ENCODE assay signal across 17 cellular contexts in the genomic region with DNA sequence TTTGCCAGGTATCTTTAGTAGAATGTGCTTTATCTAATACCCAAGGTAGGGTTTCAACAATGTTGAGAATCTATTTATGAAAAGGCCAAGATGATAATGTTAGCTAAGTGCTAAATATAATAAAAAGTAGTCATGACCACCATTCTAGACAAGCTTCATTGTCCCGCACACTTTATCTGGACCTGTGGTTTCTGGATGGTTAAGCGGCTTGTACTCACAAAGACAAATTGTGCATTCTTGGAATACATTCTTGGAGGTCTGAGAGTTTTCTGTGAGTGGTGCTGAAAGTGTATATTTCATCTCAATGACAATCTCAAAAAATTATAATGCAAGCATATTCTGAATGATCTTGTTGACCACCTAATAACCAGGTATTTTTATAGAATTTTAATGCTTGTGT.
DNase-seq lines count a peak whose midpoint lies in the region; ATAC-seq and TF ChIP-seq lines count a peak whose summit lies in the region.
"Had no signal": no experiment of that assay in that cellular context is flagged by ENCODE, and none has a peak within 500 bp of the region (broad histone marks: within the 10 kb centered on the region; RNA-seq: fewer than 3 reads in every experiment).

No MANE protein-coding gene starts in this region.

- H3K36me3 ChIP-seq in SK-N-SH (replicated peaks in 1 of 2; ENCODE audit: control insufficient read depth in 1 of 2, insufficient read depth in 2 of 2, low read length in 1 of 2), result no peaks in the 10 kb centered on the region
- H3K36me3 ChIP-seq in brain microvascular endothelial cell (replicated peaks), result no peaks in the 10 kb centered on the region
- H3K36me3 ChIP-seq: BE2C had no signal

- POLR2A ChIA-PET in SK-N-SH (lab: Yijun Ruan, JAX), result no interaction called here
- POLR2A ChIA-PET in activated CD4-positive, alpha-beta memory T cell treated with anti-CD3 and anti-CD28 coated beads, Interleukin-2, amount 10 ng/mL, durations not matched to agents 7 days and 5 days (lab: Charles Lee), result no interaction called here

- H3K27ac Mint-ChIP-seq in activated CD4-positive, alpha-beta memory T cell treated with anti-CD3 and anti-CD28 coated beads, Interleukin-2, amount 10 ng/mL, durations not matched to agents 7 days and 5 days, result no peak overlapping the region
- no peak overlapping the region for H3K27ac Mint-ChIP-seq in type B pancreatic cell
- H3K27ac Mint-ChIP-seq: CD4-positive, alpha-beta memory T cell; H9 had no signal

- peaks cover 6% of the 10 kb centered on the region for H3K9me3 Mint-ChIP-seq in activated CD4-positive, alpha-beta memory T cell treated with anti-CD3 and anti-CD28 coated beads, Interleukin-2, amount 10 ng/mL, durations not matched to agents 7 days and 5 days
- H3K9me3 Mint-ChIP-seq in type B pancreatic cell, result peaks cover 4% of the 10 kb centered on the region
- H3K9me3 Mint-ChIP-seq: H9 had no signal

- no peak overlapping the region for H3K4me3 Mint-ChIP-seq in activated CD4-positive, alpha-beta memory T cell treated with anti-CD3 and anti-CD28 coated beads, Interleukin-2, amount 10 ng/mL, durations not matched to agents 7 days and 5 days
- no peak overlapping the region for H3K4me3 Mint-ChIP-seq in type B pancreatic cell
- H3K4me3 Mint-ChIP-seq: CD4-positive, alpha-beta memory T cell; H9 had no signal

- no peak for TF ChIP-seq CTCF in SK-N-SH (IDR thresholded peaks at IDR 0.05)
- no peak for TF ChIP-seq CTCF in brain microvascular endothelial cell (IDR thresholded peaks at IDR 0.05; ENCODE audit: low read depth, low read length, missing control alignments)
- no peak for TF ChIP-seq CTCF in type B pancreatic cell (conservative IDR thresholded peaks at IDR 0.05)

- CTCF ChIA-PET in SK-N-SH (lab: Yijun Ruan, JAX), result interaction anchor here (1.3 kb wide), 1 partner anchor 18 kb away, joined by 5 read pairs; no protein-coding TSS in a partner anchor
- CTCF ChIA-PET in activated CD4-positive, alpha-beta memory T cell treated with anti-CD3 and anti-CD28 coated beads, Interleukin-2, amount 10 ng/mL, durations not matched to agents 7 days and 5 days (lab: Charles Lee), result no interaction called here

- no peak for TF ChIP-seq EP300 in SK-N-SH (IDR thresholded peaks at IDR 0.05; ENCODE audit: borderline replicate concordance in 1 of 2, low read depth in 1 of 2, low read length in 1 of 2)

- H3K4me1 ChIP-seq in SK-N-SH (ENCODE audit: control insufficient read depth in 1 of 2, insufficient read depth in 2 of 2, low read depth in 1 of 2, low read length in 1 of 2), result no peaks in the 10 kb centered on the region
- H3K4me1 ChIP-seq: BE2C had no signal

- TF ChIP-seq RAD21 in SK-N-SH (IDR thresholded peaks at IDR 0.05; ENCODE audit: low read length), result no peak

- no peak overlapping the region for H3K27ac ChIP-seq in SK-N-SH (ENCODE audit: low read depth in 2 of 2, low read length in 1 of 2)
- no peak overlapping the region for H3K27ac ChIP-seq in brain microvascular endothelial cell
- H3K27ac ChIP-seq: C4-2B had no signal

- H3K4me3 ChIP-seq in SK-N-SH (ENCODE audit: low read depth in 2 of 2, low read length in 1 of 2) (no peak overlapping the region), brain microvascular endothelial cell (ENCODE audit: low read depth, low read length) (no peak overlapping the region)

- in situ Hi-C loops in ACHN (cut with HindIII; ENCODE audit: low pct_ligation_motif_present, low pct_unique_long_range_greater_than_20kb, low sequenced_read_pairs) (no loop called here), brain microvascular endothelial cell (cut with HindIII; ENCODE audit: low pct_ligation_motif_present, low sequenced_read_pairs) (no loop called here)

- H3K4me1 Mint-ChIP-seq in activated CD4-positive, alpha-beta memory T cell treated with anti-CD3 and anti-CD28 coated beads, Interleukin-2, amount 10 ng/mL, durations not matched to agents 7 days and 5 days, result no peaks in the 10 kb centered on the region
- H3K4me1 Mint-ChIP-seq in type B pancreatic cell (ENCODE audit: unreplicated experiment), result peaks cover 10% of the 10 kb centered on the region
- H3K4me1 Mint-ChIP-seq: CD4-positive, alpha-beta memory T cell had no signal

- no peak overlapping the region for H3K4me2 ChIP-seq in SK-N-SH

- WGBS in SK-N-SH (ENCODE audit: low lambda C conversion rate), result 75% methylated on average over 2 of the region's 2 CpGs

- H2AFZ ChIP-seq in SK-N-SH (ENCODE audit: low read depth), result no peak overlapping the region

- no peaks in the 10 kb centered on the region for H3K79me2 ChIP-seq in SK-N-SH (ENCODE audit: insufficient read depth)

- ATAC-seq in HG02840 (IDR thresholded peaks at IDR 0.05; ENCODE audit: low FRiP score, unreplicated experiment), result no peak
- ATAC-seq: HepG2 had no signal

- H3K36me3 Mint-ChIP-seq in activated CD4-positive, alpha-beta memory T cell treated with anti-CD3 and anti-CD28 coated beads, Interleukin-2, amount 10 ng/mL, durations not matched to agents 7 days and 5 days (ENCODE audit: low read depth), result no peaks in the 10 kb centered on the region
- peaks cover 3% of the 10 kb centered on the region for H3K36me3 Mint-ChIP-seq in type B pancreatic cell
- H3K36me3 Mint-ChIP-seq: CD4-positive, alpha-beta memory T cell had no signal

- H3K27me3 ChIP-seq in SK-N-SH (ENCODE audit: insufficient read depth) (no peaks in the 10 kb centered on the region), brain microvascular endothelial cell (replicated peaks) (no peaks in the 10 kb centered on the region)
- H3K27me3 ChIP-seq: BE2C had no signal

- no peaks in the 10 kb centered on the region for H4K20me1 ChIP-seq in SK-N-SH (ENCODE audit: insufficient read depth)

- H3K9me3 ChIP-seq in SK-N-SH, result no peaks in the 10 kb centered on the region
- H3K9me3 ChIP-seq: BE2C had no signal

- no peak overlapping the region for H3K9ac ChIP-seq in SK-N-SH

- no peaks in the 10 kb centered on the region for H3F3A ChIP-seq in SK-N-SH (replicated peaks; ENCODE audit: insufficient read depth)

- no peaks in the 10 kb centered on the region for H3K27me3 Mint-ChIP-seq in activated CD4-positive, alpha-beta memory T cell treated with anti-CD3 and anti-CD28 coated beads, Interleukin-2, amount 10 ng/mL, durations not matched to agents 7 days and 5 days
- H3K27me3 Mint-ChIP-seq in type B pancreatic cell, result peaks cover 3% of the 10 kb centered on the region
- H3K27me3 Mint-ChIP-seq: CD4-positive, alpha-beta memory T cell had no signal

- DNase-seq in ACHN (peak; percentile 27), SK-N-SH (no peak), brain microvascular endothelial cell (peak; percentile 78), kidney glomerular epithelial cell (lab: John Stamatoyannopoulos, UW) (peak; percentile 80), NCI-H1417 treated with DMSO at 0.1 percent for 48 hours (lab: John Stamatoyannopoulos, UW) (no peak), type B pancreatic cell (ENCODE audit: extremely low spot score, unreplicated experiment) (no peak)
- DNase-seq in activated CD4-positive, alpha-beta memory T cell treated with anti-CD3 and anti-CD28 coated beads, Interleukin-2, amount 10 ng/mL, durations not matched to agents 7 days and 5 days, result no peak
- DNase-seq: 8988T; BE2C; CD4-positive, alpha-beta memory T cell; DND-41; GF-D8; GOT3; H9 had no signal

- no peaks in the 10 kb centered on the region for H3K9me2 ChIP-seq in SK-N-SH

TF ChIP-seq in SK-N-SH, 30 proteins besides CTCF, POLR2A, EP300 and RAD21:
- no peak for TF ChIP-seq TEAD4 (IDR thresholded peaks at IDR 0.05; ENCODE audit: borderline replicate concordance, insufficient read depth)
- TF ChIP-seq TCF12 (IDR thresholded peaks at IDR 0.05), result peak; percentile 20; the same call in 1 of the 2 replicates

Comparison
In these comparisons a context has a peak if more than half of its experiments do, and no peak if none do; other contexts are left out.
1. DNase-seq: peak in ACHN (single experiment), brain microvascular endothelial cell (single experiment) and kidney glomerular epithelial cell (single experiment); none in SK-N-SH (single experiment), NCI-H1417 treated with DMSO at 0.1 percent for 48 hours (single experiment), activated CD4-positive, alpha-beta memory T cell treated with anti-CD3 and anti-CD28 coated beads, Interleukin-2, amount 10 ng/mL, durations not matched to agents 7 days and 5 days (single experiment) and type B pancreatic cell (single experiment).